8 cellular contexts compared by ENCODE assay signal in the genomic region with DNA sequence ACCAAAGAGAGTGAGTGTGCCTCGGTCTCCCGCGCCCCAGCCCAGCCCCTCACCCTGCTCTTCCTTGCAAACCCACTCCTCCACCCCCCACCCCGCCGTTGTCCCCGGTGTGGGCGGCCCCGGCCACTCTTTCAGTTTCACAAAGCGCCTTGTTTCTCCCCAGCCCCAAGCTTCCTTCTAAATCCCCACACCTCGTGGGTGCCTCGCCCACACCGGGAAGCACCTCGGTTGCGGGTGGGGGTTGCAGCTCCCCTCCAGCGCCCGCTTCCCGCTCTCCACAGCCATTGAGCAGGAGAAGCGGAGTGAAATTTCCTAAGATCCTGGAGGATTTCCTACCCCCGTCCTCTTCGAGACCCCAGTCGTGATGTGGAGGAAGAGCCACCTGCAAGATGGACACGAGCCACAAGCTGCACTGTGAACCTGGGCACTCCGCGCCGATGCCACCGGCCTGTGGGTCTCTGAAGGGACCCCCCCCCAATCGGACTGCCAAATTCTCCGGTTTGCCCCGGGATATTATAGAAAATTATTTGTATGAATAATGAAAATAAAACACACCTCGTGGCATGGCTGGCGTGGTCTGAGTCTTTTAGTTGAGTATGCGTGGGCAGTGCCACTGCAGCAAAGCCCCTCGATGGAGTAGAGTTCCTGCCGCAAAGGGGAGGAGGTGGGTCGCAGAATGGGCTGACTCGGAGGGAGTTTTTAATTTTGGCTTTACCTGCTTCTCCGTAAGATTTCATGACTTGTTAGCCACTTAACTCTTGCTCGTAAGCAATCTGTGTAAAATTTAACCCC. TPM values are rescaled to one million over a fixed set of nuclear protein-coding genes. Genes with fewer than 3 reads are reported as not detected.
A peak's percentile ranks its signal among the peaks of the same experiment; 100 is the strongest.
DNase-seq lines count a peak whose midpoint lies in the region; ATAC-seq, FAIRE-seq and TF ChIP-seq lines count a peak whose summit lies in the region.

No MANE protein-coding gene starts in this region.

- H3K4me3 ChIP-seq in WERI-Rb-1 (ENCODE audit: low read depth, low read length) = peak overlapping the region; percentile 68
- H3K4me3 ChIP-seq in stomach = peak overlapping the region; percentile 78 to 92 (median 83)

- H3K4me3 Mint-ChIP-seq in dendritic cell treated with granulocyte-macrophage colony-stimulating factor and Interleukin-4, amounts not matched to agents 40 ng/mL and 50 ng/mL, for 4 days = peak overlapping the region; percentile 98

- DNase-seq in WERI-Rb-1 (peak; percentile 37), lung microvascular endothelial cell (ENCODE audit: low read depth in 2 of 2) (peak; percentile 45 to 46), stomach (peak; percentile 59), GM12892 (ENCODE audit: insufficient read length) (no peak)

- peaks cover 7 to 30% (median 22%) of the 10 kb centered on the region in 4 donors for H3K4me1 ChIP-seq in stomach

- FAIRE-seq in GM12892 (lab: Jason Lieb, UNC) = no peak

- no peaks in the 10 kb centered on the region for H3K9me3 Mint-ChIP-seq in dendritic cell treated with granulocyte-macrophage colony-stimulating factor and Interleukin-4, amounts not matched to agents 40 ng/mL and 50 ng/mL, for 4 days

- H3K27ac ChIP-seq in 22Rv1 (peak overlapping the region; percentile 96), WERI-Rb-1 (peak overlapping the region; percentile 96), stomach (peak overlapping the region; percentile 95 to 99 (median 96))

- H3K4me1 Mint-ChIP-seq in dendritic cell treated with granulocyte-macrophage colony-stimulating factor and Interleukin-4, amounts not matched to agents 40 ng/mL and 50 ng/mL, for 4 days (ENCODE audit: low read depth) = peaks cover 59% of the 10 kb centered on the region

- intact Hi-C loops in dendritic cell treated with granulocyte-macrophage colony-stimulating factor and Interleukin-4, amounts not matched to agents 40 ng/mL and 50 ng/mL, for 4 days (cut with micrococcal nuclease) = loop anchor here (5.0 kb wide), 1 partner anchor 74 kb away; no protein-coding TSS in a partner anchor
- intact Hi-C loops in stomach (cut with DNase I; ENCODE audit: low total_unique reads) = no loop called here

- H3K36me3 ChIP-seq in WERI-Rb-1 (peaks cover 19% of the 10 kb centered on the region), stomach (no peaks in the 10 kb centered on the region)

- H3K9me3 ChIP-seq in WERI-Rb-1 (ENCODE audit: severe bottlenecking) (no peaks in the 10 kb centered on the region), stomach (no peaks in the 10 kb centered on the region)

- H3K27me3 Mint-ChIP-seq in dendritic cell treated with granulocyte-macrophage colony-stimulating factor and Interleukin-4, amounts not matched to agents 40 ng/mL and 50 ng/mL, for 4 days = no peaks in the 10 kb centered on the region

- H3K27me3 ChIP-seq in WERI-Rb-1 (ENCODE audit: insufficient read depth, low read depth, severe bottlenecking) = no peaks in the 10 kb centered on the region
- H3K27me3 ChIP-seq in stomach = no peaks in the 10 kb centered on the region

- WGBS in stomach, 5 donors = 0 to 1% (median 0%) methylated on average over 32 to 38 of the region's 38 CpGs

- TF ChIP-seq CTCF in 22Rv1 (IDR thresholded peaks at IDR 0.05) = no peak
- TF ChIP-seq CTCF in WERI-Rb-1 (IDR thresholded peaks at IDR 0.05; ENCODE audit: low read depth, low read length) = no peak
- TF ChIP-seq CTCF in stomach (IDR thresholded peaks at IDR 0.05) = no peak

- TF ChIP-seq POLR2A in stomach (IDR thresholded peaks at IDR 0.05) (no peak), GM12892 (IDR thresholded peaks at IDR 0.05; ENCODE audit: low read depth, low read length) (no peak; the same call in 1 of the 2 replicates)

- no peak for TF ChIP-seq EP300 in stomach (IDR thresholded peaks at IDR 0.05)

- peak; percentile 30 for ATAC-seq in GM18907 (IDR thresholded peaks at IDR 0.05; ENCODE audit: unreplicated experiment)
- peak; percentile 21 for ATAC-seq in HG03135 (IDR thresholded peaks at IDR 0.05; ENCODE audit: unreplicated experiment)

- H3K27ac Mint-ChIP-seq in dendritic cell treated with granulocyte-macrophage colony-stimulating factor and Interleukin-4, amounts not matched to agents 40 ng/mL and 50 ng/mL, for 4 days = peak overlapping the region; percentile 98

- peaks cover 47% of the 10 kb centered on the region for H3K36me3 Mint-ChIP-seq in dendritic cell treated with granulocyte-macrophage colony-stimulating factor and Interleukin-4, amounts not matched to agents 40 ng/mL and 50 ng/mL, for 4 days (ENCODE audit: low read depth)

RNA-seq across cellular contexts. Expression of a gene that starts 0.8 kb away (rescaled TPM):
- total RNA-seq in lung microvascular endothelial cell (7,454 and 9,895 TPM in 2 replicates), stomach (1,000 to 10,000 TPM in 3 of 5 donors, 100 to 1,000 TPM in 2; 504 to 5,821 (median 1,954) TPM)
- polyA plus RNA-seq in stomach = 1,000 to 10,000 TPM; 1,773 to 3,520 (median 2,373) TPM
- polyA plus RNA-seq in GM12892 (2012; ENCODE audit: missing spikeins) = 4,109 TPM

RNA-seq across cellular contexts. Expression of a gene that starts 25.4 kb away (rescaled TPM):
- total RNA-seq in lung microvascular endothelial cell (0.87 and 0.99 TPM in 2 replicates), stomach (100 to 1,000 TPM in 1 of 5 donors, 10 to 100 TPM in 1, 1 to 10 TPM in 1, under 1 TPM in 2; 0.29 to 109 (median 1.3) TPM)
- polyA plus RNA-seq in stomach = under 1 TPM in 2 of 3 donors, not detected in 1; 0.48 to 0.50 TPM
- polyA plus RNA-seq in GM12892 (2012; ENCODE audit: missing spikeins) = 0.23 TPM
